ENCODE assay signal across 1 cellular context in genomic region chr17:78925662-78926555, GRCh38.
TF ChIP-seq lines count a peak whose summit lies in the region.

No MANE protein-coding gene starts in this region.

TF ChIP-seq in HepG2, 621 proteins besides CTCF, POLR2A, EP300 and RAD21 (continued from another document and continues in another):
- TF ChIP-seq ZBTB46 (CRISPR knock-in tag; IDR thresholded peaks at IDR 0.05; ENCODE audit: borderline replicate concordance) (no peak), GLI4 (CRISPR knock-in tag; IDR thresholded peaks at IDR 0.05; ENCODE audit: borderline replicate concordance) (no peak), ARNT (IDR thresholded peaks at IDR 0.05) (no peak), MTA1 (CRISPR knock-in tag; IDR thresholded peaks at IDR 0.05; ENCODE audit: borderline replicate concordance) (peak; percentile 32), RXRA (CRISPR knock-in tag; IDR thresholded peaks at IDR 0.05) (0 out of 2 replicates have a peak, but pooled peaks have one; percentile 34), CBFB (CRISPR knock-in tag; IDR thresholded peaks at IDR 0.05) (peak; percentile 16; the same call in 1 of the 2 replicates), ZNF510 (CRISPR knock-in tag; IDR thresholded peaks at IDR 0.05; ENCODE audit: low read depth) (no peak), IRF2 (CRISPR knock-in tag; IDR thresholded peaks at IDR 0.05) (0 out of 2 replicates have a peak, but pooled peaks have one; percentile 17), ZGPAT (CRISPR knock-in tag; IDR thresholded peaks at IDR 0.05) (peak; percentile 24; the same call in 1 of the 2 replicates), ETV6 (CRISPR knock-in tag; conservative IDR thresholded peaks at IDR 0.05) (no peak), SMYD3 (CRISPR knock-in tag; IDR thresholded peaks at IDR 0.05) (no peak), E2F5 (CRISPR knock-in tag; conservative IDR thresholded peaks at IDR 0.05) (no peak), ZNF83 (CRISPR knock-in tag; IDR thresholded peaks at IDR 0.05; ENCODE audit: borderline replicate concordance) (0 out of 2 replicates have a peak, but pooled peaks have one; percentile 39), EHMT2 (IDR thresholded peaks at IDR 0.05; ENCODE audit: borderline replicate concordance, low read depth, low read length) (no peak), DNMT1 (CRISPR knock-in tag; IDR thresholded peaks at IDR 0.05) (no peak), MXD4 (CRISPR knock-in tag; IDR thresholded peaks at IDR 0.05) (0 out of 2 replicates have a peak, but pooled peaks have one; percentile 42), IRX3 (CRISPR knock-in tag; IDR thresholded peaks at IDR 0.05; ENCODE audit: borderline replicate concordance, low read depth) (no peak), ZNF260 (CRISPR knock-in tag; IDR thresholded peaks at IDR 0.05; ENCODE audit: borderline replicate concordance, low read depth) (no peak), ZNF550 (CRISPR knock-in tag; IDR thresholded peaks at IDR 0.05; ENCODE audit: borderline replicate concordance) (no peak), ZBTB38 (CRISPR knock-in tag; IDR thresholded peaks at IDR 0.05) (peak; percentile 57), ZBTB39 (CRISPR knock-in tag; IDR thresholded peaks at IDR 0.05) (peak; percentile 34; the same call in 1 of the 2 replicates), XRCC5 (optimal IDR thresholded peaks at IDR 0.05; ENCODE audit: low read length) (no peak), ZNF580 (CRISPR knock-in tag; IDR thresholded peaks at IDR 0.05; ENCODE audit: borderline replicate concordance, low read depth) (peak; percentile 56; the same call in 1 of the 2 replicates), GABPB1 (CRISPR knock-in tag; IDR thresholded peaks at IDR 0.05) (peak; percentile 6; the same call in 1 of the 2 replicates), ZNF660 (CRISPR knock-in tag; IDR thresholded peaks at IDR 0.05; ENCODE audit: borderline replicate concordance, low read depth) (no peak), NFKB2 (CRISPR knock-in tag; IDR thresholded peaks at IDR 0.05; ENCODE audit: borderline replicate concordance) (peak; percentile 35; the same call in 1 of the 2 replicates), ZNF263 (CRISPR knock-in tag; IDR thresholded peaks at IDR 0.05) (no peak), SNAPC4 (CRISPR knock-in tag; IDR thresholded peaks at IDR 0.05) (0 out of 2 replicates have a peak, but pooled peaks have one; percentile 41), PAX8 (CRISPR knock-in tag; IDR thresholded peaks at IDR 0.05; ENCODE audit: borderline replicate concordance) (peak; percentile 67; the same call in 1 of the 2 replicates), ZNF276 (CRISPR knock-in tag; IDR thresholded peaks at IDR 0.05; ENCODE audit: low read depth) (0 out of 2 replicates have a peak, but pooled peaks have one; percentile 59), ARID4A (CRISPR knock-in tag; IDR thresholded peaks at IDR 0.05; ENCODE audit: borderline replicate concordance) (peak; percentile 36; the same call in 1 of the 2 replicates), ZFP91 (CRISPR knock-in tag; IDR thresholded peaks at IDR 0.05; ENCODE audit: borderline replicate concordance) (peak; percentile 42; the same call in 1 of the 2 replicates), ZSCAN29 (CRISPR knock-in tag; conservative IDR thresholded peaks at IDR 0.05) (no peak), ISX (CRISPR knock-in tag; conservative IDR thresholded peaks at IDR 0.05) (no peak), PAWR (CRISPR knock-in tag; IDR thresholded peaks at IDR 0.05; ENCODE audit: borderline replicate concordance) (no peak), RORA (CRISPR knock-in tag; IDR thresholded peaks at IDR 0.05) (no peak)
